17 cellular contexts compared by ENCODE assay signal in genomic region chr3:197430961-197431910, GRCh38.
DNase-seq lines count a peak whose midpoint lies in the region; ATAC-seq and TF ChIP-seq lines count a peak whose summit lies in the region.
"Had no signal": no experiment of that assay in that cellular context is flagged by ENCODE, and none has a peak within 500 bp of the region (broad histone marks: within the 10 kb centered on the region; RNA-seq: fewer than 3 reads in every experiment).

No MANE protein-coding gene starts in this region.

- no peak overlapping the region for H3K9ac ChIP-seq in fibroblast of lung (ENCODE audit: insufficient read depth, low read length)

- H3K27me3 ChIP-seq in SJSA1 (replicated peaks) (no peaks in the 10 kb centered on the region), fibroblast of lung (ENCODE audit: control insufficient read depth, insufficient read depth, low read length) (peaks cover 10% of the 10 kb centered on the region)
- H3K27me3 ChIP-seq in CD4-positive, alpha-beta T cell (ENCODE audit: control insufficient read depth, insufficient read depth, low read length), result no peaks in the 10 kb centered on the region

- H3K9me3 Mint-ChIP-seq in nephron progenitor cell, result peaks cover 13% of the 10 kb centered on the region
- H3K9me3 Mint-ChIP-seq in CD4-positive, alpha-beta T cell, result no peaks in the 10 kb centered on the region
- H3K9me3 Mint-ChIP-seq: dendritic cell treated with granulocyte-macrophage colony-stimulating factor and Interleukin-4, amounts not matched to agents 40 ng/mL and 50 ng/mL, for 4 days had no signal

- H3K4me1 ChIP-seq in SJSA1 (replicated peaks), result peaks cover 59% of the 10 kb centered on the region
- H3K4me1 ChIP-seq in fibroblast of lung (ENCODE audit: control insufficient read depth, extremely low read depth, insufficient read depth, low read length), result peaks cover 2% of the 10 kb centered on the region

- H3K27ac Mint-ChIP-seq in nephron progenitor cell, result no peak overlapping the region
- H3K27ac Mint-ChIP-seq in CD4-positive, alpha-beta T cell, result no peak overlapping the region
- H3K27ac Mint-ChIP-seq: dendritic cell treated with granulocyte-macrophage colony-stimulating factor and Interleukin-4, amounts not matched to agents 40 ng/mL and 50 ng/mL, for 4 days; memory B cell had no signal

- no peak overlapping the region for H3K4me2 ChIP-seq in fibroblast of lung (ENCODE audit: extremely low read depth, insufficient read depth, low read length)

- H3K4me1 Mint-ChIP-seq in nephron progenitor cell, result peaks cover 90% of the 10 kb centered on the region
- H3K4me1 Mint-ChIP-seq in CD4-positive, alpha-beta T cell (ENCODE audit: low read depth), result peaks cover 22% of the 10 kb centered on the region

- CTCF ChIA-PET in CD4-positive, alpha-beta T cell (lab: Charles Lee), result no interaction called here

- no peaks in the 10 kb centered on the region for H3K9me3 ChIP-seq in SJSA1 (replicated peaks)
- no peaks in the 10 kb centered on the region for H3K9me3 ChIP-seq in fibroblast of lung (ENCODE audit: control insufficient read depth, insufficient read depth, low read depth, low read length)
- no peaks in the 10 kb centered on the region for H3K9me3 ChIP-seq in CD4-positive, alpha-beta T cell (ENCODE audit: control insufficient read depth, low read length)
- H3K9me3 ChIP-seq: HAP-1 had no signal

- no peaks in the 10 kb centered on the region for H3K79me2 ChIP-seq in fibroblast of lung (ENCODE audit: control insufficient read depth, insufficient read depth, low read length)

- intact Hi-C loops in CD4-positive, alpha-beta T cell (cut with DNase I, micrococcal nuclease), result no loop called here

- H3K27ac ChIP-seq in SJSA1, result peak overlapping the region; percentile 66
- H3K27ac ChIP-seq in fibroblast of lung (ENCODE audit: insufficient read depth, low read length), result no peak overlapping the region
- H3K27ac ChIP-seq in CD4-positive, alpha-beta T cell (ENCODE audit: low read depth, low read length), result no peak overlapping the region

- no peak overlapping the region for H3K4me3 ChIP-seq in SJSA1
- H3K4me3 ChIP-seq in fibroblast of lung (replicated peaks in 1 of 4; ENCODE audit: control extremely low read depth in 1 of 4, insufficient read depth in 1 of 4, low read depth in 3 of 4, low read length in 4 of 4), result no peak overlapping the region
- H3K4me3 ChIP-seq: HAP-1 had no signal

- H2AFZ ChIP-seq in fibroblast of lung (ENCODE audit: low read length), result no peak overlapping the region

- peaks cover 18% of the 10 kb centered on the region for H3K27me3 Mint-ChIP-seq in nephron progenitor cell (ENCODE audit: low read depth, poor library complexity)
- peaks cover 22% of the 10 kb centered on the region for H3K27me3 Mint-ChIP-seq in CD4-positive, alpha-beta T cell

- POLR2A ChIA-PET in CD4-positive, alpha-beta T cell (lab: Charles Lee), result no interaction called here

- H3K4me3 Mint-ChIP-seq in nephron progenitor cell, result peak overlapping the region; percentile 10
- H3K4me3 Mint-ChIP-seq in CD4-positive, alpha-beta T cell, result no peak overlapping the region
- H3K4me3 Mint-ChIP-seq: dendritic cell treated with granulocyte-macrophage colony-stimulating factor and Interleukin-4, amounts not matched to agents 40 ng/mL and 50 ng/mL, for 4 days; memory B cell had no signal

- H4K20me1 ChIP-seq in fibroblast of lung (ENCODE audit: control insufficient read depth, extremely low read depth, insufficient read depth, low read length), result no peaks in the 10 kb centered on the region

- TF ChIP-seq CTCF in fibroblast of lung (conservative IDR thresholded peaks at IDR 0.05 in 1 of 2, IDR thresholded peaks at IDR 0.05 in 1 of 2; ENCODE audit: low read depth in 1 of 2, low read length in 2 of 2) (no peak), nephron progenitor cell (IDR thresholded peaks at IDR 0.05) (no peak)
- no peak for TF ChIP-seq CTCF in CD4-positive, alpha-beta T cell (IDR thresholded peaks at IDR 0.05)

- no peaks in the 10 kb centered on the region for H3K36me3 ChIP-seq in SJSA1
- H3K36me3 ChIP-seq in fibroblast of lung (ENCODE audit: control insufficient read depth, insufficient read depth, low read length), result no peaks in the 10 kb centered on the region
- H3K36me3 ChIP-seq: HAP-1 had no signal

- peaks cover 6% of the 10 kb centered on the region for H3K36me3 Mint-ChIP-seq in nephron progenitor cell (ENCODE audit: low read depth)
- H3K36me3 Mint-ChIP-seq in CD4-positive, alpha-beta T cell (ENCODE audit: low read depth), result no peaks in the 10 kb centered on the region
- H3K36me3 Mint-ChIP-seq: memory B cell had no signal

- no peak for ATAC-seq in CD4-positive, alpha-beta T cell (ENCODE audit: poor library complexity)

- DNase-seq in EH (ENCODE audit: low read depth) (peak; percentile 81), SJSA1 (ENCODE audit: low read depth in 1 of 2, low spot score in 2 of 2) (peak in 1 of 2 experiments; percentile 54), fibroblast of lung (ENCODE audit: low read depth in 2 of 2) (peak; percentile 41 to 78), nephron progenitor cell (no peak), LoVo (ENCODE audit: low spot score) (no peak)
- DNase-seq in CD4-positive, alpha-beta T cell, result no peak
- DNase-seq in stimulated activated CD4-positive, alpha-beta T cell treated with anti-CD3 and anti-CD28 coated beads, Interleukin-2, amount 100 ng/mL, for 24 hours, result no peak
- no peak for DNase-seq in stimulated activated CD8-positive, alpha-beta memory T cell treated with anti-CD3 and anti-CD28 coated beads, Interleukin-4, amount 100 ng/mL, for 48 hours
- DNase-seq: activated CD4-positive, CD25-positive, alpha-beta regulatory T cell treated with anti-CD3 and anti-CD28 coated beads, Interleukin-2, amount 50 U/mL, for 72 hours; activated gamma-delta T cell; hippocampal formation; NCI-H526; posterior cingulate gyrus; SHP77 treated with DMSO at 0.1 percent for 48 hours had no signal

Comparison
In these comparisons a context has a peak if more than half of its experiments do, and no peak if none do; other contexts are left out.
1. DNase-seq: peak in EH (single experiment) and fibroblast of lung (2 of 2); none in nephron progenitor cell (single experiment), LoVo (single experiment), CD4-positive, alpha-beta T cell (0 of 10), stimulated activated CD4-positive, alpha-beta T cell treated with anti-CD3 and anti-CD28 coated beads, Interleukin-2, amount 100 ng/mL, for 24 hours (0 of 2) and stimulated activated CD8-positive, alpha-beta memory T cell treated with anti-CD3 and anti-CD28 coated beads, Interleukin-4, amount 100 ng/mL, for 48 hours (single experiment).